Comparison of ENCODE assay signal across 2 cellular contexts in the genomic region with DNA sequence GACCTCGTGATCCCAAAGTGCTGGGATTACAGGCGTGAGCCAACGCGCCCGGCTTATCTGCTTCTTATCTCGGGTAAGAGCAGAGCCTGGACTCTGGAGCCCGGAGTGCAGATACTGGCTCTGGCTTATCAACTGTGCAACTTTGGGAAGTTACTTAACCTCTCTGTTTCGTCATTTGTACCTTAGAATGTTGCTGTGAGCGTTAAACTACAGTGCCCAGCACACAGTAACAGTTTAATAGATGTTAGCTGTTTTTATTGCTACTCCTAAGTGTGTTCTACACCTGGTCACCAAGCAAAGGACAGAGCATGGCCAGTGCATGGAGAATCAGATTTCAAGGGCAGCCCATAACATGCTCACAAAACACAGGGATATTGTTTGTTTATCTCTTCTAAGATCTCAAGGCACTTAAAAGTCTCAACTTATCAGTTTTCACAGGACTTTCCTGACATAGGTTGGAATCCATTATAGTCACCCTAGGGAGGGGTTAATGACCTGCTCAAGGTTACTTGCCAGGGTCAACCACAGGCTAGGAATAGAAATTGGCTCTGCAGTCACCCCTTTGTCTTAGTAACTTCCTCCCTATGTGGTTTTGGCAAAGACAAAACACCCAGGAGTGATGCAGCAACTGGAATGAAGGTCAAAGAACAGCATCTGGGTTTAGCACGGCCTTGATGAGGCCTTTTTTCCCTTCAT.
TF ChIP-seq lines count a peak whose summit lies in the region.

No MANE protein-coding gene starts in this region.

TF ChIP-seq in Ishikawa, 13 proteins besides CTCF, POLR2A, EP300 and RAD21 (continued from another document):
- TF ChIP-seq REST (IDR thresholded peaks at IDR 0.05; ENCODE audit: low read depth): no peak
- TF ChIP-seq YY1 (IDR thresholded peaks at IDR 0.05; ENCODE audit: low read depth): no peak
- TF ChIP-seq, protein P1, sequence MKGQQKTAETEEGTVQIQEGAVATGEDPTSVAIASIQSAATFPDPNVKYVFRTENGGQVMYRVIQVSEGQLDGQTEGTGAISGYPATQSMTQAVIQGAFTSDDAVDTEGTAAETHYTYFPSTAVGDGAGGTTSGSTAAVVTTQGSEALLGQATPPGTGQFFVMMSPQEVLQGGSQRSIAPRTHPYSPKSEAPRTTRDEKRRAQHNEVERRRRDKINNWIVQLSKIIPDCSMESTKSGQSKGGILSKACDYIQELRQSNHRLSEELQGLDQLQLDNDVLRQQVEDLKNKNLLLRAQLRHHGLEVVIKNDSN (IDR thresholded peaks at IDR 0.05): no peak
- TF ChIP-seq TCF12 (IDR thresholded peaks at IDR 0.05; ENCODE audit: low read depth): peak; percentile 60
- TF ChIP-seq TAF1 (IDR thresholded peaks at IDR 0.05; ENCODE audit: low read depth): no peak
- TF ChIP-seq EGR1 (IDR thresholded peaks at IDR 0.05): no peak
- TF ChIP-seq NFIC (IDR thresholded peaks at IDR 0.05): peak; percentile 85
- TF ChIP-seq TEAD4 (IDR thresholded peaks at IDR 0.05): peak; percentile 56; the same call in 1 of the 2 replicates
- TF ChIP-seq CEBPB (IDR thresholded peaks at IDR 0.05): no peak
- no peak for TF ChIP-seq CREB1 (IDR thresholded peaks at IDR 0.05; ENCODE audit: low read depth)

TF ChIP-seq in HepG2, 621 proteins besides CTCF, POLR2A, EP300 and RAD21 (continued from another document and continues in another):
- TF ChIP-seq, protein P2, sequence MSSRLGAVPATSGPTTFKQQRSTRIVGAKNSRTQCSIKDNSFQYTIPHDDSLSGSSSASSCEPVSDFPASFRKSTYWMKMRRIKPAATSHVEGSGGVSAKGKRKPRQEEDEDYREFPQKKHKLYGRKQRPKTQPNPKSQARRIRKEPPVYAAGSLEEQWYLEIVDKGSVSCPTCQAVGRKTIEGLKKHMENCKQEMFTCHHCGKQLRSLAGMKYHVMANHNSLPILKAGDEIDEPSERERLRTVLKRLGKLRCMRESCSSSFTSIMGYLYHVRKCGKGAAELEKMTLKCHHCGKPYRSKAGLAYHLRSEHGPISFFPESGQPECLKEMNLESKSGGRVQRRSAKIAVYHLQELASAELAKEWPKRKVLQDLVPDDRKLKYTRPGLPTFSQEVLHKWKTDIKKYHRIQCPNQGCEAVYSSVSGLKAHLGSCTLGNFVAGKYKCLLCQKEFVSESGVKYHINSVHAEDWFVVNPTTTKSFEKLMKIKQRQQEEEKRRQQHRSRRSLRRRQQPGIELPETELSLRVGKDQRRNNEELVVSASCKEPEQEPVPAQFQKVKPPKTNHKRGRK (CRISPR knock-in tag; IDR thresholded peaks at IDR 0.05): no peak
- TF ChIP-seq ZFP90 (CRISPR knock-in tag; IDR thresholded peaks at IDR 0.05; ENCODE audit: borderline replicate concordance) (0 out of 2 replicates have a peak, but pooled peaks have one; percentile 36), ZNF431 (CRISPR knock-in tag; IDR thresholded peaks at IDR 0.05; ENCODE audit: borderline replicate concordance, low read depth) (no peak), HMG20A (CRISPR knock-in tag; IDR thresholded peaks at IDR 0.05; ENCODE audit: borderline replicate concordance) (peak; percentile 35; the same call in 1 of the 2 replicates), ZNF292 (CRISPR knock-in tag; IDR thresholded peaks at IDR 0.05; ENCODE audit: borderline replicate concordance, low read depth) (peak; percentile 27; the same call in 1 of the 2 replicates), SRY (CRISPR knock-in tag; IDR thresholded peaks at IDR 0.05) (no peak), FOXJ3 (CRISPR knock-in tag; IDR thresholded peaks at IDR 0.05; ENCODE audit: borderline replicate concordance) (peak; percentile 52; the same call in 1 of the 2 replicates), NR2F6 (IDR thresholded peaks at IDR 0.05) (peak; percentile 65), NR2F6 (CRISPR knock-in tag; IDR thresholded peaks at IDR 0.05) (peak; percentile 53), MYNN (CRISPR knock-in tag; IDR thresholded peaks at IDR 0.05; ENCODE audit: low read depth) (no peak), CREB1 (IDR thresholded peaks at IDR 0.05) (no peak), CREB1 (CRISPR knock-in tag; IDR thresholded peaks at IDR 0.05) (peak; percentile 31; the same call in 1 of the 2 replicates), KLF16 (CRISPR knock-in tag; IDR thresholded peaks at IDR 0.05) (peak in 1 of 2 experiments; percentile 25; a peak in 1 of 4 replicates), ZNF547 (CRISPR knock-in tag; IDR thresholded peaks at IDR 0.05) (0 out of 2 replicates have a peak, but pooled peaks have one; percentile 75), HHEX (CRISPR knock-in tag; IDR thresholded peaks at IDR 0.05) (no peak), ZNF121 (CRISPR knock-in tag; IDR thresholded peaks at IDR 0.05) (peak; percentile 49; the same call in 1 of the 2 replicates), MYC (CRISPR knock-in tag; IDR thresholded peaks at IDR 0.05; ENCODE audit: borderline replicate concordance) (peak; percentile 41; the same call in 1 of the 2 replicates), CENPX (CRISPR knock-in tag; IDR thresholded peaks at IDR 0.05) (no peak), SALL2 (CRISPR knock-in tag; IDR thresholded peaks at IDR 0.05) (peak; percentile 65; the same call in 1 of the 2 replicates), ZNF367 (CRISPR knock-in tag; IDR thresholded peaks at IDR 0.05; ENCODE audit: borderline replicate concordance) (no peak), ZMYM4 (CRISPR knock-in tag; IDR thresholded peaks at IDR 0.05) (peak; percentile 60), MAFG (CRISPR knock-in tag; IDR thresholded peaks at IDR 0.05) (no peak), PLRG1 (conservative IDR thresholded peaks at IDR 0.05) (no peak), ZNF652 (CRISPR knock-in tag; IDR thresholded peaks at IDR 0.05; ENCODE audit: borderline replicate concordance, low read depth) (peak; percentile 68; the same call in 1 of the 2 replicates), FOXM1 (CRISPR knock-in tag; IDR thresholded peaks at IDR 0.05) (no peak)
- TF ChIP-seq, protein P3, sequence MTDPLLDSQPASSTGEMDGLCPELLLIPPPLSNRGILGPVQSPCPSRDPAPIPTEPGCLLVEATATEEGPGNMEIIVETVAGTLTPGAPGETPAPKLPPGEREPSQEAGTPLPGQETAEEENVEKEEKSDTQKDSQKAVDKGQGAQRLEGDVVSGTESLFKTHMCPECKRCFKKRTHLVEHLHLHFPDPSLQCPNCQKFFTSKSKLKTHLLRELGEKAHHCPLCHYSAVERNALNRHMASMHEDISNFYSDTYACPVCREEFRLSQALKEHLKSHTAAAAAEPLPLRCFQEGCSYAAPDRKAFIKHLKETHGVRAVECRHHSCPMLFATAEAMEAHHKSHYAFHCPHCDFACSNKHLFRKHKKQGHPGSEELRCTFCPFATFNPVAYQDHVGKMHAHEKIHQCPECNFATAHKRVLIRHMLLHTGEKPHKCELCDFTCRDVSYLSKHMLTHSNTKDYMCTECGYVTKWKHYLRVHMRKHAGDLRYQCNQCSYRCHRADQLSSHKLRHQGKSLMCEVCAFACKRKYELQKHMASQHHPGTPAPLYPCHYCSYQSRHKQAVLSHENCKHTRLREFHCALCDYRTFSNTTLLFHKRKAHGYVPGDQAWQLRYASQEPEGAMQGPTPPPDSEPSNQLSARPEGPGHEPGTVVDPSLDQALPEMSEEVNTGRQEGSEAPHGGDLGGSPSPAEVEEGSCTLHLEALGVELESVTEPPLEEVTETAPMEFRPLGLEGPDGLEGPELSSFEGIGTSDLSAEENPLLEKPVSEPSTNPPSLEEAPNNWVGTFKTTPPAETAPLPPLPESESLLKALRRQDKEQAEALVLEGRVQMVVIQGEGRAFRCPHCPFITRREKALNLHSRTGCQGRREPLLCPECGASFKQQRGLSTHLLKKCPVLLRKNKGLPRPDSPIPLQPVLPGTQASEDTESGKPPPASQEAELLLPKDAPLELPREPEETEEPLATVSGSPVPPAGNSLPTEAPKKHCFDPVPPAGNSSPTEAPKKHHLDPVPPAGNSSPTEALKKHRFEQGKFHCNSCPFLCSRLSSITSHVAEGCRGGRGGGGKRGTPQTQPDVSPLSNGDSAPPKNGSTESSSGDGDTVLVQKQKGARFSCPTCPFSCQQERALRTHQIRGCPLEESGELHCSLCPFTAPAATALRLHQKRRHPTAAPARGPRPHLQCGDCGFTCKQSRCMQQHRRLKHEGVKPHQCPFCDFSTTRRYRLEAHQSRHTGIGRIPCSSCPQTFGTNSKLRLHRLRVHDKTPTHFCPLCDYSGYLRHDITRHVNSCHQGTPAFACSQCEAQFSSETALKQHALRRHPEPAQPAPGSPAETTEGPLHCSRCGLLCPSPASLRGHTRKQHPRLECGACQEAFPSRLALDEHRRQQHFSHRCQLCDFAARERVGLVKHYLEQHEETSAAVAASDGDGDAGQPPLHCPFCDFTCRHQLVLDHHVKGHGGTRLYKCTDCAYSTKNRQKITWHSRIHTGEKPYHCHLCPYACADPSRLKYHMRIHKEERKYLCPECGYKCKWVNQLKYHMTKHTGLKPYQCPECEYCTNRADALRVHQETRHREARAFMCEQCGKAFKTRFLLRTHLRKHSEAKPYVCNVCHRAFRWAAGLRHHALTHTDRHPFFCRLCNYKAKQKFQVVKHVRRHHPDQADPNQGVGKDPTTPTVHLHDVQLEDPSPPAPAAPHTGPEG (CRISPR knock-in tag; IDR thresholded peaks at IDR 0.05): 0 out of 2 replicates have a peak, but pooled peaks have one; percentile 64
- TF ChIP-seq, protein P4, sequence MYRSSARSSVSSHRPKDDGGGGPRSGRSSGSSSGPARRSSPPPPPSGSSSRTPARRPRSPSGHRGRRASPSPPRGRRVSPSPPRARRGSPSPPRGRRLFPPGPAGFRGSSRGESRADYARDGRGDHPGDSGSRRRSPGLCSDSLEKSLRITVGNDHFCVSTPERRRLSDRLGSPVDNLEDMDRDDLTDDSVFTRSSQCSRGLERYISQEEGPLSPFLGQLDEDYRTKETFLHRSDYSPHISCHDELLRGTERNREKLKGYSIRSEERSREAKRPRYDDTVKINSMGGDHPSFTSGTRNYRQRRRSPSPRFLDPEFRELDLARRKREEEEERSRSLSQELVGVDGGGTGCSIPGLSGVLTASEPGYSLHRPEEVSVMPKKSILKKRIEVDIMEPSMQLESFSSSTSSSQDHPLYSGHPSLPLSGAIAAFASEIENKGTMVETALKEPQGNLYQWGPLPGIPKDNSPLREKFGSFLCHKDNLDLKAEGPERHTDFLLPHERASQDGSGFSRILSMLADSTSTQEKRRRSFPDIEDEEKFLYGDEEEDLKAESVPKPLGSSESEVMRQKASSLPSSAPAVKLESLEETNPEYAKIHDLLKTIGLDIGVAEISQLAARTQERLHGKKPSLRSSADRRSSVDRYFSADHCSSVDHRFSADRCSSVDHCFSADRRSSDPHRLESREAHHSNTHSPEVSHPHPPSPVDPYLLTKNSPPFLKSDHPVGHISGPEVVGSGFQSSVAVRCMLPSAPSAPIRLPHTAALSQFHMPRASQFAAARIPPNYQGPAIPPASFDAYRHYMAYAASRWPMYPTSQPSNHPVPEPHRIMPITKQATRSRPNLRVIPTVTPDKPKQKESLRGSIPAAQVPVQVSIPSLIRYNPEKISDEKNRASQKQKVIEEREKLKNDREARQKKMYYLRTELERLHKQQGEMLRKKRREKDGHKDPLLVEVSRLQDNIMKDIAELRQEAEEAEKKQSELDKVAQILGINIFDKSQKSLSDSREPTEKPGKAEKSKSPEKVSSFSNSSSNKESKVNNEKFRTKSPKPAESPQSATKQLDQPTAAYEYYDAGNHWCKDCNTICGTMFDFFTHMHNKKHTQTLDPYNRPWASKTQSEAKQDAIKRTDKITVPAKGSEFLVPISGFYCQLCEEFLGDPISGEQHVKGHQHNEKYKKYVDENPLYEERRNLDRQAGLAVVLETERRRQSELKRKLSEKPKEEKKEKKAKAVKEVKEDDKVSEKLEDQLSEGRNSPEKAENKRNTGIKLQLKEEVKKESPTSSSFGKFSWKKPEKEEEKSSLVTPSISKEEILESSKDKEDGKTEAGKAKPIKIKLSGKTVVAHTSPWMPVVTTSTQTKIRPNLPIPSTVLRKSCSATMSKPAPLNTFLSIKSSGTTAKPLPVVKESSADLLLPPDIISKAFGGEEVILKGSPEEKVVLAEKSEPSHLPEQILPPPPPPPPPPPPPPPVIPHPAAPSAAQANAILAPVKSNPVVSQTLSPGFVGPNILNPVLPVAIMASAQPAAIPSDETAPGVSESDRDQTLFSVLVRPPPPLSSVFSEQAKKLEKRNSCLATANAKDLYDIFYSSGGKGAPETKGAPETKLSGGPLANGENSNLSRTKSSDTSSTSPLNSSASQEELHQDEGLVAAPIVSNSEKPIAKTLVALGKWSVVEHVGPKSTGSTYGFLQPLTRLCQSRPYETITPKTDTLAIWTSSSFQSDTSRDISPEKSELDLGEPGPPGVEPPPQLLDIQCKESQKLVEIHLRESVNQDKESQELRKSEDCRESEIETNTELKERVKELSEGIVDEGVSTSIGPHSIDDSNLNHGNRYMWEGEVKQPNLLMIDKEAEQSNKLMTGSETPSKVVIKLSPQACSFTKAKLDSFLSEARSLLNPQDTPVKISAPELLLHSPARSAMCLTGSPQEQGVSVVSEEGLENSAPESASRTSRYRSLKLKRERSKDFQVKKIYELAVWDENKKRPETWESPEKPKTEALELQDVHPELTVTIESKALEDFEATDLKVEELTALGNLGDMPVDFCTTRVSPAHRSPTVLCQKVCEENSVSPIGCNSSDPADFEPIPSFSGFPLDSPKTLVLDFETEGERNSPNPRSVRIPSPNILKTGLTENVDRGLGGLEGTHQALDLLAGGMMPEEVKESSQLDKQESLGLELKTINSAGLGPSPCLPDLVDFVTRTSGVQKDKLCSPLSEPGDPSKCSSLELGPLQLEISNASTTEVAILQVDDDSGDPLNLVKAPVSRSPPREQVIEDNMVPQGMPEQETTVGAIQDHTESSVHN (CRISPR knock-in tag; IDR thresholded peaks at IDR 0.05): no peak
- TF ChIP-seq, protein P5, sequence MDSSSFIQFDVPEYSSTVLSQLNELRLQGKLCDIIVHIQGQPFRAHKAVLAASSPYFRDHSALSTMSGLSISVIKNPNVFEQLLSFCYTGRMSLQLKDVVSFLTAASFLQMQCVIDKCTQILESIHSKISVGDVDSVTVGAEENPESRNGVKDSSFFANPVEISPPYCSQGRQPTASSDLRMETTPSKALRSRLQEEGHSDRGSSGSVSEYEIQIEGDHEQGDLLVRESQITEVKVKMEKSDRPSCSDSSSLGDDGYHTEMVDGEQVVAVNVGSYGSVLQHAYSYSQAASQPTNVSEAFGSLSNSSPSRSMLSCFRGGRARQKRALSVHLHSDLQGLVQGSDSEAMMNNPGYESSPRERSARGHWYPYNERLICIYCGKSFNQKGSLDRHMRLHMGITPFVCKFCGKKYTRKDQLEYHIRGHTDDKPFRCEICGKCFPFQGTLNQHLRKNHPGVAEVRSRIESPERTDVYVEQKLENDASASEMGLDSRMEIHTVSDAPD (CRISPR knock-in tag; IDR thresholded peaks at IDR 0.05): 0 out of 2 replicates have a peak, but pooled peaks have one; percentile 70
- TF ChIP-seq, protein P6, sequence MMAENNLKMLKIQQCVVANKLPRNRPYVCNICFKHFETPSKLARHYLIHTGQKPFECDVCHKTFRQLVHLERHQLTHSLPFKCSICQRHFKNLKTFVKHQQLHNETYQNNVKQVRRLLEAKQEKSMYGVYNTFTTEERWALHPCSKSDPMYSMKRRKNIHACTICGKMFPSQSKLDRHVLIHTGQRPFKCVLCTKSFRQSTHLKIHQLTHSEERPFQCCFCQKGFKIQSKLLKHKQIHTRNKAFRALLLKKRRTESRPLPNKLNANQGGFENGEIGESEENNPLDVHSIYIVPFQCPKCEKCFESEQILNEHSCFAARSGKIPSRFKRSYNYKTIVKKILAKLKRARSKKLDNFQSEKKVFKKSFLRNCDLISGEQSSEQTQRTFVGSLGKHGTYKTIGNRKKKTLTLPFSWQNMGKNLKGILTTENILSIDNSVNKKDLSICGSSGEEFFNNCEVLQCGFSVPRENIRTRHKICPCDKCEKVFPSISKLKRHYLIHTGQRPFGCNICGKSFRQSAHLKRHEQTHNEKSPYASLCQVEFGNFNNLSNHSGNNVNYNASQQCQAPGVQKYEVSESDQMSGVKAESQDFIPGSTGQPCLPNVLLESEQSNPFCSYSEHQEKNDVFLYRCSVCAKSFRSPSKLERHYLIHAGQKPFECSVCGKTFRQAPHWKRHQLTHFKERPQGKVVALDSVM (CRISPR knock-in tag; IDR thresholded peaks at IDR 0.05): no peak
